ENCODE assay signal across 8 cellular contexts in the genomic region with DNA sequence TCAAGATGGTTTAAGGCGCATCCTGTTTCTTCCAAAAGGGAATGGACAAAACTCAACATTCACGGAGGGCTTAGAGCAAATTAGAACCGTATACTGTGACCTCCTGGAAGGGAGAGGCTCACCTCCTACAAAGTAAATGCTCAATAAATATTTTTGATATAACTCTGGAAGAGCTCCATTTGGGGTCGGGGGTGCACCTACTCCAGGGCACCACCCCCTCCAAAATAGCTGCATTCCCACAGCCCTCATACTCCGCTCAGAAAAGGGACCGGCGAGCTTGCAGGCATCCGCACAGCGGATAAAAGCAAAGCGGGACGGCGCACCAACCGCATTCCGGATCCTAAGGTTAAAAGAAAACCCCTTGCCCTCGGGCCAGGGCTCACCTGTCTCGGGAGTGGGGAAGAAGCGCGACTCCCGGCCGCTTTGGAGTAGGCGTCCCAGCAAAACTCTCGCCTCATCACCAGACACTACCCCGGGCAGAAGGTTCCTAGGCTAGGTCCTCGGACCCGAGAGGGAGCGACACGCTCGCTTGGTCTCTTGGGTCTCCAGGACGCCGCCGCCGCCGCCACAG. TPM values are rescaled to one million over a fixed set of nuclear protein-coding genes. Genes with fewer than 3 reads are reported as not detected.
DNase-seq lines count a peak whose midpoint lies in the region; ATAC-seq and TF ChIP-seq lines count a peak whose summit lies in the region.

No MANE protein-coding gene starts in this region.

- no peaks in the 10 kb centered on the region for H3K9me3 Mint-ChIP-seq in CD4-positive, alpha-beta T cell

- no peak for TF ChIP-seq POLR2A in tibial nerve (IDR thresholded peaks at IDR 0.05)

- H3K36me3 ChIP-seq in tibial nerve, result peaks cover 0 to 6% (median 0%) of the 10 kb centered on the region in 3 donors

- intact Hi-C loops in CD4-positive, alpha-beta T cell (cut with DNase I, micrococcal nuclease), result loop anchor here (1.0 to 5.0 kb wide), 9 partner anchors 253 to 1696 kb away; partner anchors contain the start of genes UGP2 (in 2 of the 2), ACTR2 (in 1 of the 2), B3GNT2 (in 1 of the 2) and EHBP1 (in 1 of the 2)

- H3K4me3 ChIP-seq in tibial nerve, result peak overlapping the region; percentile 66 to 80 (median 74)

- no peak for ATAC-seq in CD4-positive, alpha-beta T cell (ENCODE audit: poor library complexity)
- ATAC-seq in HG02588 (IDR thresholded peaks at IDR 0.05; ENCODE audit: unreplicated experiment) (peak; percentile 0), HG03442 (IDR thresholded peaks at IDR 0.05; ENCODE audit: unreplicated experiment) (no peak)

- H3K27me3 ChIP-seq in CD4-positive, alpha-beta T cell (ENCODE audit: control insufficient read depth, insufficient read depth, low read length), result no peaks in the 10 kb centered on the region
- H3K27me3 ChIP-seq in tibial nerve, result no peaks in the 10 kb centered on the region

- H3K27ac Mint-ChIP-seq in CD4-positive, alpha-beta T cell, result peak overlapping the region; percentile 87

- H3K4me3 Mint-ChIP-seq in CD4-positive, alpha-beta T cell, result peak overlapping the region; percentile 93

- POLR2A ChIA-PET in CD4-positive, alpha-beta T cell (lab: Charles Lee), result interaction anchor here (1.0 to 3.5 kb wide), 15 partner anchors 10 to 1640 kb away, joined by 3 to 51 read pairs (median 5); partner anchors contain the start of genes ACTR2, AFTPH, CEP68 and RAB1A

- H3K4me1 Mint-ChIP-seq in CD4-positive, alpha-beta T cell (ENCODE audit: low read depth), result peaks cover 54% of the 10 kb centered on the region

- no peak for DNase-seq in CD4-positive, alpha-beta T cell
- DNase-seq in left kidney (ENCODE audit: low read depth, low spot score), result peak; percentile 30
- DNase-seq in tibial nerve (ENCODE audit: low spot score in 2 of 2), result no peak
- no peak for DNase-seq in cortex of kidney (lab: John Stamatoyannopoulos, UW)
- DNase-seq in midbrain (lab: John Stamatoyannopoulos, UW), result no peak

- peak overlapping the region; percentile 76 for H3K27ac ChIP-seq in CD4-positive, alpha-beta T cell (ENCODE audit: low read depth, low read length)
- peak overlapping the region; percentile 90 for H3K27ac ChIP-seq in angular gyrus (ENCODE audit: low read depth, low read length)
- H3K27ac ChIP-seq in tibial nerve, result peak overlapping the region; percentile 78 to 93 (median 92)

- no peak for TF ChIP-seq CTCF in CD4-positive, alpha-beta T cell (IDR thresholded peaks at IDR 0.05)
- no peak for TF ChIP-seq CTCF in tibial nerve (IDR thresholded peaks at IDR 0.05)

- peaks cover 0 to 44% (median 22%) of the 10 kb centered on the region in 4 donors for H3K4me1 ChIP-seq in tibial nerve

- peaks cover 28% of the 10 kb centered on the region for H3K36me3 Mint-ChIP-seq in CD4-positive, alpha-beta T cell (ENCODE audit: low read depth)

- no peak for TF ChIP-seq EP300 in tibial nerve (IDR thresholded peaks at IDR 0.05)

- WGBS in tibial nerve, 2 donors, result 0 to 1% methylated on average over 25 to 31 of the region's 33 CpGs

- CTCF ChIA-PET in CD4-positive, alpha-beta T cell (lab: Charles Lee), result interaction anchor here (0.9 to 1.4 kb wide), 4 partner anchors 253 to 1163 kb away, joined by 3 to 6 read pairs (median 3); no protein-coding TSS in a partner anchor

- H3K9me3 ChIP-seq in CD4-positive, alpha-beta T cell (ENCODE audit: control insufficient read depth, low read length), result no peaks in the 10 kb centered on the region
- no peaks in the 10 kb centered on the region for H3K9me3 ChIP-seq in tibial nerve

- H3K27me3 Mint-ChIP-seq in CD4-positive, alpha-beta T cell, result no peaks in the 10 kb centered on the region

RNA-seq across cellular contexts. Expression of gene WDPCP, which starts 0.4 kb away (rescaled TPM):
- 1 to 10 TPM; 8.7 to 9.9 TPM for total RNA-seq in CD4-positive, alpha-beta T cell
- 10 to 100 TPM; 14.4 to 22.4 (median 20.4) TPM for total RNA-seq in tibial nerve

RNA-seq across cellular contexts. Expression of gene MDH1, which starts 0.9 kb away (rescaled TPM):
- 10 to 100 TPM; 96.3 to 97.6 TPM for total RNA-seq in CD4-positive, alpha-beta T cell
- 100 to 1,000 TPM; 100 to 148 (median 121) TPM for total RNA-seq in tibial nerve
